1 cellular context compared by ENCODE assay signal in the genomic region with DNA sequence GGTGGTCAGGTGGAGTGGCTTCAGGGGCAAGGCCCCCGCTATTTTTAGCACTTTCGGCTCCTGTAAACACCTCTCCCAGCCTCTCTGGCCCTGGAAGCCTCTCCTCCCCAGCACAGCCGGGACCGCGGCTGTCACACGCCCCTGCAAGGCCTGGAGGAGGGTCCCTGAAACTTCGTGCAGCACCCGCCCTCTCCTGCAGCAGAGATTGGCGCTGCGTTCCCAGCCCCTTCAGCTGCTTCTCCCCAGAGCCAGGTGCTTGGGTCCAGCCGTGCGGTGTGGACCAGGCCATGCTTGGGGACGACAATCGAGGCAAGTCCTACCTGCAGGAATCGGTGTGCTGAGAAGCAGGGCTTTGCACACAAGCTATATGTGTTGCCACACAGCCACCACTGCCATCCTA.
TF ChIP-seq lines count a peak whose summit lies in the region.

No MANE protein-coding gene starts in this region.

TF ChIP-seq in K562, 482 proteins besides CTCF, POLR2A, EP300 and RAD21:
- TF ChIP-seq POLR2G (IDR thresholded peaks at IDR 0.05; ENCODE audit: low read depth, low read length) (peak; percentile 53; the same call in 1 of the 2 replicates), ZNF124 (CRISPR knock-in tag; IDR thresholded peaks at IDR 0.05) (no peak), NFXL1 (CRISPR knock-in tag; IDR thresholded peaks at IDR 0.05) (no peak)
